8 cellular contexts compared by ENCODE assay signal in the genomic region with DNA sequence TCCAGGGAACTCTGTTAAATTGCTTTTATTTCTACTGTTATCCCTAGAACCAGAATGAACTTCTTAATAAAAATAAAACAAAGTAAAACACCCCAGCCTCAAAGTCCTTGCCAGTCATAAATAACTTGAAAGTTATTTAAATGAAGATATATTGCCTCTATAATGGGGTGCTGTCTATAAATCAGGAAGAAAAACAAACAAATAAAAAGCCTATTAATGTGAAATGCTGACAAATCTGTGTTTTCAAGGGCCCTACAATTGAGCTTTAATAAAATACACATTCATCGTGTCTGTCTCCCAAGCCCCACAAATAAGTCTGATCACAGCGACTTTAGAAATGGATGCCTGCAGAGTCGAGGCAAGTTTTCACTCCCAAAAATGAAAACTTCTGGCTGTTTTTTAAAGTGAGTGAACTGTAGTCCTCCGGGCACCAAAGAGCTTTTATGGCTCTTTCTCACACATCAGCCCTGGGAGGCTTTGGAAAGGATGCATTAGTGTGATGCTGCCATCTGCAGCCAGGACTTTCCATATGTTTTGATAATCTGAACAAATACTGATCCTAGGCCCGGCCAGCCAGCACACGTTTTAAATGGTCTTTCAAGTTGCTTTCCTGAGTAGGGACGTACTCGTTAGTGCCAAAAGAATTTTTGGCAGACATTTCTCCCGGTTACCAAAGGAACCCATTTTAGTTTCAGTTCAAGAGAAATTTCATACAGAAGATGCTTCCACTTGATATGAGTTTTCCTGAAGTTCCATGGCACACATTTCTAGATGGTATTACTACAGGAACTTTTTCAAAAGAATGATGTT. TPM values are rescaled to one million over a fixed set of nuclear protein-coding genes. Genes with fewer than 3 reads are reported as not detected.
A peak's percentile ranks its signal among the peaks of the same experiment; 100 is the strongest.
DNase-seq lines count a peak whose midpoint lies in the region; ATAC-seq, FAIRE-seq and TF ChIP-seq lines count a peak whose summit lies in the region.

No MANE protein-coding gene starts in this region.

- no peaks in the 10 kb centered on the region for H3K36me3 Mint-ChIP-seq in type B pancreatic cell
- H3K36me3 Mint-ChIP-seq in activated T-cell treated with anti-CD3 and anti-CD28 coated beads, Interleukin-2, amount 50 U/mL, for 72 hours (ENCODE audit: insufficient read depth in 2 of 2) = peaks cover 2% of the 10 kb centered on the region in 2 donors

- H3K4me3 Mint-ChIP-seq in type B pancreatic cell = no peak overlapping the region
- H3K4me3 Mint-ChIP-seq in activated T-cell treated with anti-CD3 and anti-CD28 coated beads, Interleukin-2, amount 50 U/mL, for 72 hours = no peak overlapping the region

- no peak overlapping the region for H2AFZ ChIP-seq in OCI-LY3 (ENCODE audit: low read depth, low read length)

- no peaks in the 10 kb centered on the region for H4K20me1 ChIP-seq in OCI-LY3 (ENCODE audit: insufficient read depth, low read length)

- H3K27ac ChIP-seq in OCI-LY3 (ENCODE audit: low read length) = no peak overlapping the region

- DNase-seq in ACHN = peak; percentile 36
- peak; percentile 16 for DNase-seq in H54 (ENCODE audit: insufficient read length, low spot score)
- peak; percentile 32 for DNase-seq in fibroblast of the conjunctiva (ENCODE audit: low read depth)
- DNase-seq in type B pancreatic cell (ENCODE audit: extremely low spot score, unreplicated experiment) = no peak
- no peak for DNase-seq in activated T-cell treated with anti-CD3 and anti-CD28 coated beads, Interleukin-2, amount 50 U/mL, for 72 hours
- no peak for DNase-seq in stimulated activated naive CD4-positive, alpha-beta T cell (lab: John Stamatoyannopoulos, UW)

- TF ChIP-seq CTCF in OCI-LY3 (IDR thresholded peaks at IDR 0.05; ENCODE audit: low read depth, low read length) (peak; percentile 39), type B pancreatic cell (conservative IDR thresholded peaks at IDR 0.05) (peak; percentile 60)

- peaks cover 5% of the 10 kb centered on the region for H3K27me3 Mint-ChIP-seq in type B pancreatic cell
- peaks cover 26% of the 10 kb centered on the region for H3K27me3 Mint-ChIP-seq in activated T-cell treated with anti-CD3 and anti-CD28 coated beads, Interleukin-2, amount 50 U/mL, for 72 hours (ENCODE audit: low read depth)

- H3K36me3 ChIP-seq in OCI-LY3 (replicated peaks; ENCODE audit: low read depth, low read length) = no peaks in the 10 kb centered on the region

- peak; percentile 94 for FAIRE-seq in H54 (lab: Jason Lieb, UNC)

- H3K79me2 ChIP-seq in OCI-LY3 (ENCODE audit: low read length) = no peaks in the 10 kb centered on the region

- no peak overlapping the region for H3K4me3 ChIP-seq in OCI-LY3 (ENCODE audit: low read length)

- H3K4me1 Mint-ChIP-seq in type B pancreatic cell (ENCODE audit: unreplicated experiment) = peaks cover 6% of the 10 kb centered on the region
- H3K4me1 Mint-ChIP-seq in activated T-cell treated with anti-CD3 and anti-CD28 coated beads, Interleukin-2, amount 50 U/mL, for 72 hours (ENCODE audit: low read depth) = no peaks in the 10 kb centered on the region

- H3K4me2 ChIP-seq in OCI-LY3 (ENCODE audit: low read length) = no peak overlapping the region

- in situ Hi-C loops in ACHN (cut with HindIII; ENCODE audit: low pct_ligation_motif_present, low pct_unique_long_range_greater_than_20kb, low sequenced_read_pairs) = no loop called here

- H3K9me3 Mint-ChIP-seq in type B pancreatic cell = peaks cover 4% of the 10 kb centered on the region
- no peaks in the 10 kb centered on the region for H3K9me3 Mint-ChIP-seq in activated T-cell treated with anti-CD3 and anti-CD28 coated beads, Interleukin-2, amount 50 U/mL, for 72 hours

- no peak overlapping the region for H3K27ac Mint-ChIP-seq in type B pancreatic cell
- no peak overlapping the region for H3K27ac Mint-ChIP-seq in activated T-cell treated with anti-CD3 and anti-CD28 coated beads, Interleukin-2, amount 50 U/mL, for 72 hours

- ATAC-seq in HG02981 (IDR thresholded peaks at IDR 0.05; ENCODE audit: unreplicated experiment) = no peak
- no peak for ATAC-seq in activated T-cell treated with anti-CD3 and anti-CD28 coated beads, Interleukin-2, amount 50 U/mL, for 72 hours (replicated peaks in 1 of 2)

- peaks cover under 1% of the 10 kb centered on the region; the same call in 1 of the 2 replicates for H3K27me3 ChIP-seq in OCI-LY3 (ENCODE audit: low read depth, low read length)

- no peak for TF ChIP-seq POLR2A in H54 (IDR thresholded peaks at IDR 0.05; ENCODE audit: low read depth, low read length)

- peaks cover 4% of the 10 kb centered on the region; the same call in 1 of the 2 replicates for H3K4me1 ChIP-seq in OCI-LY3 (ENCODE audit: low read length)

- H3K9ac ChIP-seq in OCI-LY3 (ENCODE audit: low read length) = no peak overlapping the region

- no peaks in the 10 kb centered on the region; the same call in 1 of the 2 replicates for H3K9me3 ChIP-seq in OCI-LY3 (ENCODE audit: insufficient read depth, low read length)

RNA-seq across cellular contexts. Expression of gene NACA2, which starts 16.3 kb away (rescaled TPM):
- not detected in 2 replicates for total RNA-seq in type B pancreatic cell (ENCODE audit: low replicate concordance)
- not detected for total RNA-seq in activated T-cell treated with anti-CD3 and anti-CD28 coated beads, Interleukin-2, amount 50 U/mL, for 72 hours

Comparison
In these comparisons a context has a peak if more than half of its experiments do, and no peak if none do; other contexts are left out.
1. DNase-seq: peak in ACHN (single experiment), H54 (single experiment) and fibroblast of the conjunctiva (single experiment); none in type B pancreatic cell (single experiment), activated T-cell treated with anti-CD3 and anti-CD28 coated beads, Interleukin-2, amount 50 U/mL, for 72 hours (0 of 2) and stimulated activated naive CD4-positive, alpha-beta T cell (0 of 6).